ENCODE assay signal across 8 cellular contexts in the genomic region with DNA sequence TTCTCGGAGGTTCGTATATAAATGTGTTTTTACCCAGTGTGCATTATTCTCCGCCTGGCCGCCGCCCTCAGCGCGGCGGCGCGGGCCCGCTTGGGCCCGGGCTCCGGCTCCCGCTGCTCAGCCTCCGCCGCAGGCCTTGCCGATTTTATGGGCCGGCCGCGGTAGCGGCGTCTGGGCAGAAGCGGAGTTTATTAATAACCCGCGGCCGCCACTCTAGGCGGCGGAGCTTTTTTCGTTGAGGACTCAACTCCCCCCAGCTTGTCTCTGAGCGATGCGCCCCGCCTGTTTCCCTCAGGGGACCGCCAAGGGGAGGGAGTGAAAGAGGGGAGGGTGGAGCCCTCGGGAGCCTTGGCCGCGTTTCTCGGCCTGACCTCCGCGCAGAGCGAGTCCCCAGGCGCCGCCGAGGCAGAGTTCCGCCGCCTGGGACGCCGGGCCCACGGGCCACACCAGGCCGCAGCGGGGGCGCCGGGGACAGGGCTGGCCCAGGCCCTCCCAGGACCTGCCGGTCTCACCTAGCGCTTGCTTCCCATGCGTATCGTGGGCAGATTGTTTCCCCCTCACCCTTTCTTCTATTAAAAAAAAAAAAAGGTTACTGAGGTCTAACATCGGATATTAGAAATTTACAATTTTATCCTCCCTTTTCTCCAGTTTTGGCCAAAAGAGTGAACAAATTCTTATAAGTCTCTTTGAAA. TPM values are rescaled to one million over a fixed set of nuclear protein-coding genes. Genes with fewer than 3 reads are reported as not detected.
DNase-seq lines count a peak whose midpoint lies in the region; ATAC-seq and TF ChIP-seq lines count a peak whose summit lies in the region.

No MANE protein-coding gene starts in this region.

- peak; percentile 47 for ATAC-seq in GM21423 (IDR thresholded peaks at IDR 0.05; ENCODE audit: unreplicated experiment)
- peak; percentile 62 for ATAC-seq in activated T-cell treated with anti-CD3 and anti-CD28 coated beads, Interleukin-2, amount 50 U/mL, for 4 hours

- WGBS in esophagus, 2 donors, result 0 to 1% methylated on average over 40 to 57 of the region's 57 CpGs

- no peaks in the 10 kb centered on the region for H3K27me3 Mint-ChIP-seq in activated T-cell treated with anti-CD3 and anti-CD28 coated beads, Interleukin-2, amount 50 U/mL, for 4 hours (ENCODE audit: low read depth)

- H3K27ac ChIP-seq in HUES48 (ENCODE audit: low read depth, low read length) (peak overlapping the region; percentile 100), OCI-LY3 (ENCODE audit: low read length) (peak overlapping the region; percentile 98), esophagus (ENCODE audit: low read depth in 2 of 2, low read length in 1 of 2) (peak overlapping the region; percentile 98 to 100)

- H3K9me3 ChIP-seq in HUES48 (ENCODE audit: control insufficient read depth, insufficient read depth, low read length), result no peaks in the 10 kb centered on the region
- H3K9me3 ChIP-seq in OCI-LY3 (ENCODE audit: insufficient read depth, low read length), result no peaks in the 10 kb centered on the region
- H3K9me3 ChIP-seq in esophagus (ENCODE audit: control insufficient read depth in 2 of 2, insufficient read depth in 1 of 2, low read depth in 1 of 2, low read length in 1 of 2), result no peaks in the 10 kb centered on the region
- no peaks in the 10 kb centered on the region for H3K9me3 ChIP-seq in mucosa of stomach (ENCODE audit: control insufficient read depth, low read length)

- peaks cover 56% of the 10 kb centered on the region for H3K79me2 ChIP-seq in OCI-LY3 (ENCODE audit: low read length)

- peak overlapping the region; percentile 71 for H3K4me2 ChIP-seq in OCI-LY3 (ENCODE audit: low read length)

- H3K9ac ChIP-seq in HUES48 (ENCODE audit: low read depth, low read length) (peak overlapping the region; percentile 96), OCI-LY3 (ENCODE audit: low read length) (peak overlapping the region; percentile 93), mucosa of stomach (ENCODE audit: low read length) (peak overlapping the region; percentile 99)

- no peaks in the 10 kb centered on the region for H4K20me1 ChIP-seq in OCI-LY3 (ENCODE audit: insufficient read depth, low read length)

- H3K4me1 Mint-ChIP-seq in activated T-cell treated with anti-CD3 and anti-CD28 coated beads, Interleukin-2, amount 50 U/mL, for 4 hours (ENCODE audit: low read depth), result peaks cover 24% of the 10 kb centered on the region

- TF ChIP-seq CTCF in OCI-LY3 (IDR thresholded peaks at IDR 0.05; ENCODE audit: low read depth, low read length), result no peak

- H3K4me3 Mint-ChIP-seq in activated T-cell treated with anti-CD3 and anti-CD28 coated beads, Interleukin-2, amount 50 U/mL, for 4 hours, result peak overlapping the region; percentile 89

- H3K27me3 ChIP-seq in HUES48 (ENCODE audit: control insufficient read depth, insufficient read depth, low read length) (no peaks in the 10 kb centered on the region), OCI-LY3 (ENCODE audit: low read depth, low read length) (no peaks in the 10 kb centered on the region), esophagus (ENCODE audit: control insufficient read depth in 1 of 2, insufficient read depth in 2 of 2, low read length in 2 of 2) (no peaks in the 10 kb centered on the region), mucosa of stomach (ENCODE audit: control insufficient read depth, insufficient read depth, low read length) (no peaks in the 10 kb centered on the region)

- H3K36me3 ChIP-seq in HUES48 (ENCODE audit: control insufficient read depth, insufficient read depth, low read length) (no peaks in the 10 kb centered on the region), OCI-LY3 (replicated peaks; ENCODE audit: low read depth, low read length) (no peaks in the 10 kb centered on the region), esophagus (ENCODE audit: control insufficient read depth in 2 of 2, insufficient read depth in 2 of 2, low read length in 1 of 2) (no peaks in the 10 kb centered on the region), mucosa of stomach (ENCODE audit: control insufficient read depth, insufficient read depth, low read length) (no peaks in the 10 kb centered on the region)

- H2AFZ ChIP-seq in OCI-LY3 (ENCODE audit: low read depth, low read length), result no peak overlapping the region

- peaks cover 4% of the 10 kb centered on the region for H3K36me3 Mint-ChIP-seq in activated T-cell treated with anti-CD3 and anti-CD28 coated beads, Interleukin-2, amount 50 U/mL, for 4 hours (ENCODE audit: insufficient read depth)

- H3K9me3 Mint-ChIP-seq in activated T-cell treated with anti-CD3 and anti-CD28 coated beads, Interleukin-2, amount 50 U/mL, for 4 hours, result no peaks in the 10 kb centered on the region

- H3K4me3 ChIP-seq in HUES48 (ENCODE audit: low read depth, low read length) (peak overlapping the region; percentile 76), OCI-LY3 (ENCODE audit: low read length) (peak overlapping the region; percentile 78), esophagus (ENCODE audit: low read depth in 1 of 2, low read length in 2 of 2) (peak overlapping the region; percentile 68 to 80), mucosa of stomach (ENCODE audit: low read length) (peak overlapping the region; percentile 7)

- peak; percentile 95 for DNase-seq in DMS 273 (lab: John Stamatoyannopoulos, UW; ENCODE audit: unreplicated experiment)
- peak; percentile 70 for DNase-seq in activated T-cell treated with anti-CD3 and anti-CD28 coated beads, Interleukin-2, amount 50 U/mL, for 4 hours
- DNase-seq in stimulated activated CD8-positive, alpha-beta memory T cell treated with anti-CD3 and anti-CD28 coated beads, Interleukin-7, amount 100 ng/mL, for 1 hour (ENCODE audit: low read depth in 2 of 2), result peak; percentile 58 to 59

- H3K4me1 ChIP-seq in HUES48 (ENCODE audit: control insufficient read depth, insufficient read depth, low read length) (peaks cover 14% of the 10 kb centered on the region; the same call in 1 of the 2 replicates), OCI-LY3 (ENCODE audit: low read length) (peaks cover 20% of the 10 kb centered on the region), esophagus (ENCODE audit: control insufficient read depth in 2 of 2, insufficient read depth in 2 of 2, low read length in 1 of 2) (no peaks in the 10 kb centered on the region), mucosa of stomach (ENCODE audit: control insufficient read depth, insufficient read depth, low read length) (peaks cover 6% of the 10 kb centered on the region)

RNA-seq across cellular contexts. Expression of a gene that starts 0.4 kb away (rescaled TPM):
- 10 to 100 TPM; 26.5 to 35.2 (median 29.7) TPM for total RNA-seq in activated T-cell treated with anti-CD3 and anti-CD28 coated beads, Interleukin-2, amount 50 U/mL, for 4 hours
- 10 to 100 TPM in 1 of 2 donors, 1 to 10 TPM in 1; 9.9 to 12.3 TPM for polyA plus RNA-seq in esophagus

Comparison
In these comparisons a context has a peak if more than half of its experiments do, and no peak if none do; other contexts are left out.
1. Peak in every context shown above with its lines: DNase-seq, ATAC-seq, H3K4me3 ChIP-seq and H3K27ac ChIP-seq.
2. H3K4me3 ChIP-seq: peak in every context shown above with its lines; median percentile 78 in OCI-LY3; 76 in HUES48; 74 in esophagus; 7 in mucosa of stomach.